ENCODE assay signal across 8 cellular contexts in genomic region chr12:49750027-49750977, GRCh38. TPM values are rescaled to one million over a fixed set of nuclear protein-coding genes. Genes with fewer than 3 reads are reported as not detected.
A peak's percentile ranks its signal among the peaks of the same experiment; 100 is the strongest.
DNase-seq lines count a peak whose midpoint lies in the region; ATAC-seq, FAIRE-seq and TF ChIP-seq lines count a peak whose summit lies in the region.
"Had no signal": no experiment of that assay in that cellular context is flagged by ENCODE, and none has a peak within 500 bp of the region (broad histone marks: within the 10 kb centered on the region; RNA-seq: fewer than 3 reads in every experiment).

No MANE protein-coding gene starts in this region.

- intact Hi-C loops in HepG2 (cut with micrococcal nuclease; ENCODE audit: unreplicated experiment): no loop called here

- WGBS in HepG2 (ENCODE audit: low lambda C conversion rate): 79% methylated on average over 8 of the region's 8 CpGs

- ATAC-seq in GM21825 (IDR thresholded peaks at IDR 0.05; ENCODE audit: unreplicated experiment): peak; percentile 39
- peak; percentile 79 for ATAC-seq in HepG2

- no peaks in the 10 kb centered on the region for H3K9me3 ChIP-seq in HepG2 (ENCODE audit: low read length)

- POLR2A ChIA-PET in HepG2 (lab: Yijun Ruan, JAX): interaction anchor here (2.1 kb wide), 1 partner anchor 9 kb away, joined by 16 read pairs; the partner anchor contains the start of gene TMBIM6

- BruUV-seq in HepG2 (replicated peaks; lab: Mats Ljungman, UMichigan): no TSS peak

- no peak overlapping the region for H3K4me3 ChIP-seq in HepG2 (replicated peaks in 1 of 3; ENCODE audit: insufficient read depth in 1 of 3, low read depth in 2 of 3, low read length in 3 of 3)

- peaks cover 92% of the 10 kb centered on the region for H3K79me2 ChIP-seq in HepG2 (ENCODE audit: insufficient read depth, low read length)

- no peaks in the 10 kb centered on the region for H3K27me3 ChIP-seq in HepG2 (ENCODE audit: control insufficient read depth in 1 of 2, insufficient read depth in 2 of 2, low read length in 2 of 2)

- no peak for FAIRE-seq in HepG2 (lab: Jason Lieb, UNC)
- FAIRE-seq: colon had no signal

- CTCF ChIA-PET in HepG2 (lab: Yijun Ruan, JAX; ENCODE audit: low intra/inter-chr PET ratio, low total read pairs): no interaction called here

- 0 out of 2 replicates have a peak, but pooled peaks have one; percentile 5 for TF ChIP-seq RAD21 in HepG2 (CRISPR knock-in tag; IDR thresholded peaks at IDR 0.05)

- peaks cover 68% of the 10 kb centered on the region for H3K4me1 ChIP-seq in HepG2 (ENCODE audit: insufficient read depth, low read length)

- DNase-seq in NCI-H69 (lab: John Stamatoyannopoulos, UW) (peak; percentile 36), HepG2 (ENCODE audit: low spot score) (peak; percentile 31), NCI-H510A treated with DMSO at 0.1 percent for 48 hours (lab: John Stamatoyannopoulos, UW) (no peak), NCI-H187 treated with DMSO at 0.1 percent for 48 hours (lab: John Stamatoyannopoulos, UW) (no peak), iPS-NIHi7 (ENCODE audit: extremely low spot score) (no peak)
- DNase-seq in activated naive CD4-positive, alpha-beta T cell treated with anti-CD3 and anti-CD28 coated beads, Interleukin-2, amount 50 U/mL, for 16 hours: peak; percentile 63

- H4K20me1 ChIP-seq in HepG2 (ENCODE audit: insufficient read depth, low read length): peaks cover 87% of the 10 kb centered on the region

- peak overlapping the region; percentile 39 for H3K4me2 ChIP-seq in HepG2 (ENCODE audit: low read depth, low read length)

- no peak overlapping the region for H3K9ac ChIP-seq in HepG2 (ENCODE audit: insufficient read depth, low read depth, low read length)

- no peak overlapping the region for H3K27ac ChIP-seq in HepG2 (ENCODE audit: extremely low read length, insufficient read depth, low read length)

- H3K36me3 ChIP-seq in HepG2 (replicated peaks in 1 of 2; ENCODE audit: control insufficient read depth in 1 of 2, insufficient read depth in 2 of 2, low read length in 2 of 2): peaks cover 16 to 41% of the 10 kb centered on the region in 2 experiments

- no peak for TF ChIP-seq CTCF in HepG2 (CRISPR knock-in tag; IDR thresholded peaks at IDR 0.05)

- in situ Hi-C loops in HepG2 (cut with HindIII; ENCODE audit: extremely low pct_ligation_motif_present, low pct_unique_long_range_greater_than_20kb): no loop called here

- no peak for TF ChIP-seq POLR2A in HepG2 (IDR thresholded peaks at IDR 0.05; ENCODE audit: insufficient read depth in 1 of 2, low read depth in 2 of 2, low read length in 2 of 2)

- H2AFZ ChIP-seq in HepG2 (ENCODE audit: low read length): no peak overlapping the region

- no peak for TF ChIP-seq EP300 in HepG2 (IDR thresholded peaks at IDR 0.05; ENCODE audit: low read depth in 2 of 2, low read length in 2 of 2)
- 0 out of 2 replicates have a peak, but pooled peaks have one; percentile 19 for TF ChIP-seq EP300 in HepG2 (CRISPR knock-in tag; IDR thresholded peaks at IDR 0.05; ENCODE audit: borderline replicate concordance)

TF ChIP-seq in HepG2, 621 proteins besides CTCF, POLR2A, EP300 and RAD21 (continues in another document):
- TF ChIP-seq THAP7 (CRISPR knock-in tag; IDR thresholded peaks at IDR 0.05): no peak
- no peak for TF ChIP-seq ZNF772 (CRISPR knock-in tag; IDR thresholded peaks at IDR 0.05)
- no peak for TF ChIP-seq TAF1 (CRISPR knock-in tag; IDR thresholded peaks at IDR 0.05)
- TF ChIP-seq TBL1XR1 (IDR thresholded peaks at IDR 0.05; ENCODE audit: borderline replicate concordance, low read length, partially characterized antibody): no peak
- TF ChIP-seq TRIM24 (CRISPR knock-in tag; IDR thresholded peaks at IDR 0.05): no peak
- peak in 1 of 2 experiments; percentile 98; a peak in 2 of 4 replicates for TF ChIP-seq ATF4 (CRISPR knock-in tag; IDR thresholded peaks at IDR 0.05)
- TF ChIP-seq NFIC (IDR thresholded peaks at IDR 0.05; ENCODE audit: low read length): no peak
- TF ChIP-seq CEBPB (IDR thresholded peaks at IDR 0.05; ENCODE audit: borderline replicate concordance, low read depth, low read length): peak; percentile 84; the same call in 1 of the 2 replicates
- TF ChIP-seq MATR3 (CRISPR knock-in tag; IDR thresholded peaks at IDR 0.05): no peak
- peak; percentile 34; the same call in 1 of the 2 replicates for TF ChIP-seq GATAD2A (CRISPR knock-in tag; IDR thresholded peaks at IDR 0.05)
- no peak for TF ChIP-seq MIER3 (CRISPR knock-in tag; IDR thresholded peaks at IDR 0.05; ENCODE audit: borderline replicate concordance)
- TF ChIP-seq IRF9 (CRISPR knock-in tag; IDR thresholded peaks at IDR 0.05; ENCODE audit: borderline replicate concordance): no peak

RNA-seq across cellular contexts. Expression of gene TMBIM6, which starts 8.9 kb away (rescaled TPM):
- total RNA-seq in HepG2 (2016; rRNA removed; fragmentation: Illumina TruSeq; extraction: Trizol): 220 and 412 TPM in 2 replicates
- 49.6 and 57.4 TPM in 2 replicates for total RNA-seq in HepG2 (2016; cell fraction: cytosol; rRNA removed; fragmentation: Illumina TruSeq; extraction: Trizol; ENCODE audit: low read depth)
- 229 and 414 TPM in 2 replicates for total RNA-seq in HepG2 (2016; cell fraction: insoluble cytoplasmic fraction; rRNA removed; fragmentation: Illumina TruSeq; extraction: Trizol)
- total RNA-seq in HepG2 (2016; cell fraction: membrane; rRNA removed; fragmentation: Illumina TruSeq; extraction: Trizol): 85.8 and 89.3 TPM in 2 replicates
- total RNA-seq in HepG2 (2016; cell fraction: nucleus; rRNA removed; fragmentation: Illumina TruSeq; extraction: Trizol): 296 and 323 TPM in 2 replicates
- polyA plus RNA-seq in HepG2 (2011; rRNA removed): 445 and 468 TPM in 2 replicates
- polyA plus RNA-seq in HepG2 (2011; cell fraction: cytosol; rRNA removed): 286 and 485 TPM in 2 replicates
- 231 and 241 TPM in 2 replicates for polyA plus RNA-seq in HepG2 (2011; cell fraction: nucleus; rRNA removed)
- 423 and 441 TPM in 2 replicates for polyA plus RNA-seq in HepG2 (2012)
- polyA plus RNA-seq in HepG2 (2016; cell fraction: cytosol; fragmentation: Illumina TruSeq; extraction: Trizol; ENCODE audit: low read depth): 62.2 and 68.0 TPM in 2 replicates
- 213 and 227 TPM in 2 replicates for polyA plus RNA-seq in HepG2 (2016; cell fraction: insoluble cytoplasmic fraction; fragmentation: Illumina TruSeq; extraction: Trizol; ENCODE audit: low read depth)
- polyA plus RNA-seq in HepG2 (2016; cell fraction: membrane; fragmentation: Illumina TruSeq; extraction: Trizol; ENCODE audit: low read depth): 53.8 and 54.1 TPM in 2 replicates
- 552 and 556 TPM in 2 replicates for polyA plus RNA-seq in HepG2 (2016; cell fraction: nucleus; fragmentation: Illumina TruSeq; extraction: Trizol; ENCODE audit: insufficient read depth, low read depth)
- polyA minus RNA-seq in HepG2 (2011; rRNA and poly(A)+ RNA removed; ENCODE audit: low replicate concordance): 536 and 564 TPM in 2 replicates
- 151 and 170 TPM in 2 replicates for polyA minus RNA-seq in HepG2 (2011; cell fraction: cytosol; rRNA and poly(A)+ RNA removed)
- polyA minus RNA-seq in HepG2 (2011; cell fraction: nucleus; rRNA and poly(A)+ RNA removed): 151 and 168 TPM in 2 replicates

RNA-seq across cellular contexts. Expression of gene FMNL3, which starts 43.1 kb away (rescaled TPM):
- 0.79 and 1.1 TPM in 2 replicates for total RNA-seq in HepG2 (2016; rRNA removed; fragmentation: Illumina TruSeq; extraction: Trizol)
- total RNA-seq in HepG2 (2016; cell fraction: cytosol; rRNA removed; fragmentation: Illumina TruSeq; extraction: Trizol; ENCODE audit: low read depth): 0.10 and 0.44 TPM in 2 replicates
- total RNA-seq in HepG2 (2016; cell fraction: insoluble cytoplasmic fraction; rRNA removed; fragmentation: Illumina TruSeq; extraction: Trizol): 0.82 and 1.00 TPM in 2 replicates
- 0.55 and 0.80 TPM in 2 replicates for total RNA-seq in HepG2 (2016; cell fraction: membrane; rRNA removed; fragmentation: Illumina TruSeq; extraction: Trizol)
- 0.65 and 1.0 TPM in 2 replicates for total RNA-seq in HepG2 (2016; cell fraction: nucleus; rRNA removed; fragmentation: Illumina TruSeq; extraction: Trizol)
- polyA plus RNA-seq in HepG2 (2011; rRNA removed): 0.44 and 0.64 TPM in 2 replicates
- polyA plus RNA-seq in HepG2 (2011; cell fraction: cytosol; rRNA removed): 0.23 and 0.36 TPM in 2 replicates
- 1.2 and 1.3 TPM in 2 replicates for polyA plus RNA-seq in HepG2 (2011; cell fraction: nucleus; rRNA removed)
- polyA plus RNA-seq in HepG2 (2012): 0.48 and 0.68 TPM in 2 replicates
- 0.08 TPM in 2 replicates for polyA plus RNA-seq in HepG2 (2016; cell fraction: cytosol; fragmentation: Illumina TruSeq; extraction: Trizol; ENCODE audit: low read depth)
- 0.69 and 0.75 TPM in 2 replicates for polyA plus RNA-seq in HepG2 (2016; cell fraction: insoluble cytoplasmic fraction; fragmentation: Illumina TruSeq; extraction: Trizol; ENCODE audit: low read depth)
- 0.34 and 0.46 TPM in 2 replicates for polyA plus RNA-seq in HepG2 (2016; cell fraction: membrane; fragmentation: Illumina TruSeq; extraction: Trizol; ENCODE audit: low read depth)
- polyA plus RNA-seq in HepG2 (2016; cell fraction: nucleus; fragmentation: Illumina TruSeq; extraction: Trizol; ENCODE audit: insufficient read depth, low read depth): 1.3 and 1.4 TPM in 2 replicates
- 1.4 and 10.5 TPM in 2 replicates for polyA minus RNA-seq in HepG2 (2011; rRNA and poly(A)+ RNA removed; ENCODE audit: low replicate concordance)
- 0.40 and 0.97 TPM in 2 replicates for polyA minus RNA-seq in HepG2 (2011; cell fraction: cytosol; rRNA and poly(A)+ RNA removed)
- 0.75 and 0.77 TPM in 2 replicates for polyA minus RNA-seq in HepG2 (2011; cell fraction: nucleus; rRNA and poly(A)+ RNA removed)

Comparison
In these comparisons a context has a peak if more than half of its experiments do, and no peak if none do; other contexts are left out.
1. DNase-seq: peak in NCI-H69 (single experiment), activated naive CD4-positive, alpha-beta T cell treated with anti-CD3 and anti-CD28 coated beads, Interleukin-2, amount 50 U/mL, for 16 hours (single experiment) and HepG2 (single experiment); none in NCI-H510A treated with DMSO at 0.1 percent for 48 hours (single experiment), NCI-H187 treated with DMSO at 0.1 percent for 48 hours (single experiment) and iPS-NIHi7 (single experiment).